ENCODE assay signal across 20 cellular contexts in the genomic region with DNA sequence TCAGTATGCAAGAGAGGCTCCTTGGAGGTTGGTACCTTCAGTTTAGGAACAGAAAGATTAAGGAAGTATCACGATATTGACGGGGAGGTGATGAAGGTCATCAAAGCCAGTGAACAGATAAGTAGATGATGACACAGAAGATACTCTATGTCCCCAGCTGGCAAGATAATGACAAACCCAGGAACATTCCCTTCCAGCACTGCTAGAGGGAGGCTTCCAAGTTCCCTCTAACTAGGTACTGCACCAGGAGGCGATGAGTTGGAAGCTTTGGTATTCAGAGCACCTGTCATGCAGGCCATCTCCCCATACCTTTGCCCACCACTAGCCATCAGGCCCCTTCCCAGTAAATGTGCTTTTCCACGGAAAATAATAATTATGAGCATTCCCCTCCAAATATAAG. TPM values are rescaled to one million over a fixed set of nuclear protein-coding genes. Genes with fewer than 3 reads are reported as not detected.
DNase-seq lines count a peak whose midpoint lies in the region; ATAC-seq and TF ChIP-seq lines count a peak whose summit lies in the region.
"Had no signal": no experiment of that assay in that cellular context is flagged by ENCODE, and none has a peak within 500 bp of the region (broad histone marks: within the 10 kb centered on the region; RNA-seq: fewer than 3 reads in every experiment).

No MANE protein-coding gene starts in this region.

- H3K27ac Mint-ChIP-seq in activated naive CD4-positive, alpha-beta T cell treated with anti-CD3 and anti-CD28 coated beads, Interleukin-2, amount 50 U/mL, for 24 hours, result peak overlapping the region; percentile 81
- 0 out of 2 replicates have a peak overlapping the region, but pooled peaks have one; percentile 12 for H3K27ac Mint-ChIP-seq in HFFc6
- H3K27ac Mint-ChIP-seq in central memory CD8-positive, alpha-beta T cell (ENCODE audit: low read depth), result peak overlapping the region; percentile 80
- peak overlapping the region; percentile 57 for H3K27ac Mint-ChIP-seq in stimulated activated naive B cell treated with anti-CD40 and anti-IgM and Interleukin-4, amounts not matched to agents 10 μg/mL and 1 μg/mL and 100 μg/mL, for 72 hours

- no peak overlapping the region for H3K4me3 Mint-ChIP-seq in activated naive CD4-positive, alpha-beta T cell treated with anti-CD3 and anti-CD28 coated beads, Interleukin-2, amount 50 U/mL, for 24 hours
- H3K4me3 Mint-ChIP-seq in HFFc6, result no peak overlapping the region
- H3K4me3 Mint-ChIP-seq in central memory CD8-positive, alpha-beta T cell, result no peak overlapping the region
- H3K4me3 Mint-ChIP-seq in stimulated activated naive B cell treated with anti-CD40 and anti-IgM and Interleukin-4, amounts not matched to agents 10 μg/mL and 1 μg/mL and 100 μg/mL, for 72 hours, result no peak overlapping the region

- no peaks in the 10 kb centered on the region for H3K9me3 Mint-ChIP-seq in activated naive CD4-positive, alpha-beta T cell treated with anti-CD3 and anti-CD28 coated beads, Interleukin-2, amount 50 U/mL, for 24 hours
- no peaks in the 10 kb centered on the region for H3K9me3 Mint-ChIP-seq in HFFc6
- H3K9me3 Mint-ChIP-seq in central memory CD8-positive, alpha-beta T cell, result no peaks in the 10 kb centered on the region
- no peaks in the 10 kb centered on the region for H3K9me3 Mint-ChIP-seq in stimulated activated naive B cell treated with anti-CD40 and anti-IgM and Interleukin-4, amounts not matched to agents 10 μg/mL and 1 μg/mL and 100 μg/mL, for 72 hours
- H3K9me3 Mint-ChIP-seq: naive B cell had no signal

- no peak for ATAC-seq in central memory CD8-positive, alpha-beta T cell (replicated peaks; ENCODE audit: extremely low read depth, poor library complexity, severe bottlenecking)
- no peak for ATAC-seq in stimulated activated naive B cell treated with anti-CD40 and anti-IgM and Interleukin-4, amounts not matched to agents 10 μg/mL and 1 μg/mL and 100 μg/mL, for 72 hours (replicated peaks)
- ATAC-seq: HCT116, K562, sciatic nerve had no signal

- H3K36me3 Mint-ChIP-seq in activated naive CD4-positive, alpha-beta T cell treated with anti-CD3 and anti-CD28 coated beads, Interleukin-2, amount 50 U/mL, for 24 hours, result peaks cover 10% of the 10 kb centered on the region
- peaks cover 27% of the 10 kb centered on the region; the same call in 1 of the 2 replicates for H3K36me3 Mint-ChIP-seq in HFFc6 (ENCODE audit: low read depth)
- peaks cover 21% of the 10 kb centered on the region for H3K36me3 Mint-ChIP-seq in central memory CD8-positive, alpha-beta T cell (ENCODE audit: insufficient read depth)
- H3K36me3 Mint-ChIP-seq in stimulated activated naive B cell treated with anti-CD40 and anti-IgM and Interleukin-4, amounts not matched to agents 10 μg/mL and 1 μg/mL and 100 μg/mL, for 72 hours, result peaks cover 21 to 27% of the 10 kb centered on the region in 2 donors

- DNase-seq in activated naive CD4-positive, alpha-beta T cell (lab: John Stamatoyannopoulos, UW), result no peak
- DNase-seq in HFFc6, result no peak
- no peak for DNase-seq in central memory CD8-positive, alpha-beta T cell (ENCODE audit: low spot score in 2 of 2)
- no peak for DNase-seq in stimulated activated naive B cell treated with anti-CD40 and anti-IgM and Interleukin-4, amounts not matched to agents 10 μg/mL and 1 μg/mL and 100 μg/mL, for 72 hours
- no peak for DNase-seq in NOMO-1 (lab: John Stamatoyannopoulos, UW; ENCODE audit: unreplicated experiment in 2 of 2)
- DNase-seq in NAMALWA (ENCODE audit: low spot score), result no peak
- DNase-seq: activated effector memory CD4-positive, alpha-beta T cell treated with anti-CD3 and anti-CD28 coated beads, Interleukin-2, amount 50 U/mL, for 16 hours; amniotic stem cell; DMS79; mesenchymal stem cell; naive B cell; NCI-H510A treated with DMSO at 0.1 percent for 48 hours; NK-92 treated with Interleukin-12 subunit alpha and Interleukin-12 subunit beta, amount 100 ng/mL, for 24 hours; Peyer's patch; SJCRH30; substantia nigra had no signal

- peaks cover 57% of the 10 kb centered on the region for H3K4me1 Mint-ChIP-seq in activated naive CD4-positive, alpha-beta T cell treated with anti-CD3 and anti-CD28 coated beads, Interleukin-2, amount 50 U/mL, for 24 hours
- peaks cover 69% of the 10 kb centered on the region for H3K4me1 Mint-ChIP-seq in HFFc6 (ENCODE audit: low read depth)
- H3K4me1 Mint-ChIP-seq in central memory CD8-positive, alpha-beta T cell, result peaks cover 53% of the 10 kb centered on the region
- peaks cover 40 to 52% of the 10 kb centered on the region in 2 donors for H3K4me1 Mint-ChIP-seq in stimulated activated naive B cell treated with anti-CD40 and anti-IgM and Interleukin-4, amounts not matched to agents 10 μg/mL and 1 μg/mL and 100 μg/mL, for 72 hours

- no peak for TF ChIP-seq CTCF in HFFc6 (IDR thresholded peaks at IDR 0.05)

- no peaks in the 10 kb centered on the region for H3K27me3 Mint-ChIP-seq in activated naive CD4-positive, alpha-beta T cell treated with anti-CD3 and anti-CD28 coated beads, Interleukin-2, amount 50 U/mL, for 24 hours
- H3K27me3 Mint-ChIP-seq in HFFc6 (ENCODE audit: insufficient read depth), result peaks cover 4% of the 10 kb centered on the region
- H3K27me3 Mint-ChIP-seq in central memory CD8-positive, alpha-beta T cell, result no peaks in the 10 kb centered on the region
- no peaks in the 10 kb centered on the region for H3K27me3 Mint-ChIP-seq in stimulated activated naive B cell treated with anti-CD40 and anti-IgM and Interleukin-4, amounts not matched to agents 10 μg/mL and 1 μg/mL and 100 μg/mL, for 72 hours
- H3K27me3 Mint-ChIP-seq: naive B cell had no signal

RNA-seq across cellular contexts. Expression of gene NBEAL2, which starts 40.8 kb away (rescaled TPM):
- total RNA-seq in HFFc6 (2021; fragmentation: NEBNext Ultra II Directional; extraction: Animal tissue kit (Norgen Biotek cat#: 25700)), result 1 to 10 TPM; 5.3 to 7.6 (median 5.8) TPM

RNA-seq across cellular contexts. Expression of gene CCDC12, which starts 43.8 kb away (rescaled TPM):
- 10 to 100 TPM; 21.3 to 27.9 (median 27.2) TPM for total RNA-seq in HFFc6 (2021; fragmentation: NEBNext Ultra II Directional; extraction: Animal tissue kit (Norgen Biotek cat#: 25700))

Comparison
In these comparisons a context has a peak if more than half of its experiments do, and no peak if none do; other contexts are left out.
1. H3K27ac Mint-ChIP-seq: peak in every context shown above with its lines; median percentile 81 in activated naive CD4-positive, alpha-beta T cell treated with anti-CD3 and anti-CD28 coated beads, Interleukin-2, amount 50 U/mL, for 24 hours; 80 in central memory CD8-positive, alpha-beta T cell; 57 in stimulated activated naive B cell treated with anti-CD40 and anti-IgM and Interleukin-4, amounts not matched to agents 10 μg/mL and 1 μg/mL and 100 μg/mL, for 72 hours; 12 in HFFc6.